In genomic region chr19:41307090-41307875, GRCh38 we compare ENCODE assay signal across 10 cellular contexts. TPM values are rescaled to one million over a fixed set of nuclear protein-coding genes. Genes with fewer than 3 reads are reported as not detected.
DNase-seq lines count a peak whose midpoint lies in the region; ATAC-seq, FAIRE-seq and TF ChIP-seq lines count a peak whose summit lies in the region.
"Had no signal": no experiment of that assay in that cellular context is flagged by ENCODE, and none has a peak within 500 bp of the region (broad histone marks: within the 10 kb centered on the region; RNA-seq: fewer than 3 reads in every experiment).

No MANE protein-coding gene starts in this region.

- H3K4me1 ChIP-seq in adrenal gland (replicated peaks in 1 of 2) (peaks cover 21 to 37% of the 10 kb centered on the region in 2 donors), muscle layer of colon (ENCODE audit: insufficient read depth, low read length) (peaks cover 33% of the 10 kb centered on the region), SJCRH30 (peaks cover 14% of the 10 kb centered on the region)

- peaks cover 92% of the 10 kb centered on the region for H3K4me1 Mint-ChIP-seq in stimulated activated naive CD8-positive, alpha-beta T cell treated with anti-CD3 and anti-CD28 coated beads, Interleukin-15, Interleukin-2, amounts not matched to agents 100 ng/mL and 50 ng/mL, for 24 hours (ENCODE audit: low read depth)

- TF ChIP-seq CTCF in adrenal gland (IDR thresholded peaks at IDR 0.05) (no peak), D721Med (IDR thresholded peaks at IDR 0.05; ENCODE audit: insufficient read depth, missing control alignments) (no peak)

- no peak for TF ChIP-seq POLR2A in adrenal gland (IDR thresholded peaks at IDR 0.05)

- intact Hi-C loops in adrenal gland (cut with DNase I), result loop anchor here in 1 of 2 donors (5.0 kb wide), 1 partner anchor 110 kb away; no protein-coding TSS in a partner anchor

- H3K27me3 ChIP-seq in adrenal gland, result no peaks in the 10 kb centered on the region
- H3K27me3 ChIP-seq in muscle layer of colon (ENCODE audit: control insufficient read depth in 1 of 2, insufficient read depth in 2 of 2, low read length in 2 of 2), result no peaks in the 10 kb centered on the region
- no peaks in the 10 kb centered on the region for H3K27me3 ChIP-seq in SJCRH30

- H3K27ac ChIP-seq in adrenal gland, result peak overlapping the region in 4 of 5 donors; percentile 63 to 99 (median 94)
- no peak overlapping the region for H3K27ac ChIP-seq in muscle layer of colon (ENCODE audit: low read depth, low read length)
- no peak overlapping the region for H3K27ac ChIP-seq in SJCRH30

- no peaks in the 10 kb centered on the region for H3K27me3 Mint-ChIP-seq in stimulated activated naive CD8-positive, alpha-beta T cell treated with anti-CD3 and anti-CD28 coated beads, Interleukin-15, Interleukin-2, amounts not matched to agents 100 ng/mL and 50 ng/mL, for 24 hours

- DNase-seq in stimulated activated naive CD8-positive, alpha-beta T cell treated with anti-CD3 and anti-CD28 coated beads, Interleukin-15, Interleukin-2, amounts not matched to agents 100 U/mL and 50 U/mL, for 24 hours, result no peak
- no peak for DNase-seq in adrenal gland
- DNase-seq in SW 1271 (lab: John Stamatoyannopoulos, UW), result no peak
- DNase-seq in SJCRH30, result no peak
- DNase-seq in D721Med (ENCODE audit: insufficient read length, low spot score), result no peak
- DNase-seq: activated CD4-positive, alpha-beta T cell treated with anti-CD3 and anti-CD28 coated beads for 48 hours; NCI-H446 had no signal

- no peaks in the 10 kb centered on the region for H3K9me3 Mint-ChIP-seq in stimulated activated naive CD8-positive, alpha-beta T cell treated with anti-CD3 and anti-CD28 coated beads, Interleukin-15, Interleukin-2, amounts not matched to agents 100 ng/mL and 50 ng/mL, for 24 hours

- peak overlapping the region; percentile 73 for H3K9ac ChIP-seq in muscle layer of colon (ENCODE audit: low read length)

- WGBS in adrenal gland, 4 donors, result 55 to 70% (median 64%) methylated on average over 8 of the region's 8 CpGs

- H3K36me3 Mint-ChIP-seq in stimulated activated naive CD8-positive, alpha-beta T cell treated with anti-CD3 and anti-CD28 coated beads, Interleukin-15, Interleukin-2, amounts not matched to agents 100 ng/mL and 50 ng/mL, for 24 hours (ENCODE audit: low read depth), result peaks cover 53% of the 10 kb centered on the region

- H3K27ac Mint-ChIP-seq in stimulated activated naive CD8-positive, alpha-beta T cell treated with anti-CD3 and anti-CD28 coated beads, Interleukin-15, Interleukin-2, amounts not matched to agents 100 ng/mL and 50 ng/mL, for 24 hours, result peak overlapping the region; percentile 96

- no peaks in the 10 kb centered on the region for H3K9me3 ChIP-seq in adrenal gland (replicated peaks in 1 of 3)
- no peaks in the 10 kb centered on the region for H3K9me3 ChIP-seq in muscle layer of colon (ENCODE audit: low read length)
- no peaks in the 10 kb centered on the region for H3K9me3 ChIP-seq in SJCRH30 (replicated peaks)

- no peak for FAIRE-seq in D721Med (lab: Jason Lieb, UNC)

- no peak for ATAC-seq in stimulated activated naive CD8-positive, alpha-beta T cell treated with anti-CD3 and anti-CD28 coated beads, Interleukin-15, Interleukin-2, amounts not matched to agents 100 U/mL and 50 U/mL, for 24 hours
- no peak for ATAC-seq in GM18498 (IDR thresholded peaks at IDR 0.05; ENCODE audit: unreplicated experiment)

- H3K4me3 Mint-ChIP-seq in stimulated activated naive CD8-positive, alpha-beta T cell treated with anti-CD3 and anti-CD28 coated beads, Interleukin-15, Interleukin-2, amounts not matched to agents 100 ng/mL and 50 ng/mL, for 24 hours, result peak overlapping the region; percentile 52

- no peak overlapping the region for H3K4me3 ChIP-seq in adrenal gland
- no peak overlapping the region for H3K4me3 ChIP-seq in muscle layer of colon (ENCODE audit: low read depth in 1 of 2, low read length in 2 of 2)
- H3K4me3 ChIP-seq in SJCRH30, result no peak overlapping the region

- H3K36me3 ChIP-seq in adrenal gland (replicated peaks in 1 of 2) (peaks cover 0 to 58% of the 10 kb centered on the region in 2 donors), muscle layer of colon (ENCODE audit: insufficient read depth, low read length) (peaks cover 61% of the 10 kb centered on the region), SJCRH30 (peaks cover 54% of the 10 kb centered on the region)

RNA-seq across cellular contexts. Expression of gene CCDC97, which starts 2.7 kb away (rescaled TPM):
- total RNA-seq in adrenal gland, result 10 to 100 TPM in 7 of 8 donors, 1 to 10 TPM in 1; 9.2 to 25.6 (median 19.8) TPM
- polyA plus RNA-seq in adrenal gland, result 10 to 100 TPM in 1 of 3 donors, 1 to 10 TPM in 2; 9.4 to 17.4 (median 10.0) TPM
- 19.6 and 20.0 TPM in 2 replicates for total RNA-seq in SJCRH30 (2014; rRNA removed; shearing (Covaris generic))

RNA-seq across cellular contexts. Expression of gene HNRNPUL1, which starts 43.1 kb away (rescaled TPM):
- 100 to 1,000 TPM; 123 to 175 (median 146) TPM for total RNA-seq in adrenal gland
- 100 to 1,000 TPM in 2 of 3 donors, 10 to 100 TPM in 1; 90.4 to 130 (median 101) TPM for polyA plus RNA-seq in adrenal gland
- 260 and 274 TPM in 2 replicates for total RNA-seq in SJCRH30 (2014; rRNA removed; shearing (Covaris generic))

RNA-seq across cellular contexts. Expression of gene TGFB1, which starts 46.4 kb away (rescaled TPM):
- 10 to 100 TPM; 17.4 to 75.9 (median 42.2) TPM for total RNA-seq in adrenal gland
- polyA plus RNA-seq in adrenal gland, result 10 to 100 TPM in 2 of 3 donors, 1 to 10 TPM in 1; 8.7 to 37.9 (median 17.1) TPM
- total RNA-seq in SJCRH30 (2014; rRNA removed; shearing (Covaris generic)), result 11.0 and 12.7 TPM in 2 replicates

RNA-seq across cellular contexts. Expression of gene B9D2, which starts 56.7 kb away (rescaled TPM):
- total RNA-seq in adrenal gland, result 10 to 100 TPM in 5 of 8 donors, 1 to 10 TPM in 3; 7.5 to 16.8 (median 12.4) TPM
- polyA plus RNA-seq in adrenal gland, result 10 to 100 TPM in 1 of 3 donors, 1 to 10 TPM in 2; 2.7 to 14.4 (median 8.9) TPM
- total RNA-seq in SJCRH30 (2014; rRNA removed; shearing (Covaris generic)), result 2.8 and 2.9 TPM in 2 replicates

Comparison
In these comparisons a context has a peak if more than half of its experiments do, and no peak if none do; other contexts are left out.
1. H3K27ac ChIP-seq: peak in adrenal gland (4 of 5); none in muscle layer of colon (single experiment) and SJCRH30 (single experiment).